Comparison of ENCODE assay signal across 1 cellular context in the genomic region with DNA sequence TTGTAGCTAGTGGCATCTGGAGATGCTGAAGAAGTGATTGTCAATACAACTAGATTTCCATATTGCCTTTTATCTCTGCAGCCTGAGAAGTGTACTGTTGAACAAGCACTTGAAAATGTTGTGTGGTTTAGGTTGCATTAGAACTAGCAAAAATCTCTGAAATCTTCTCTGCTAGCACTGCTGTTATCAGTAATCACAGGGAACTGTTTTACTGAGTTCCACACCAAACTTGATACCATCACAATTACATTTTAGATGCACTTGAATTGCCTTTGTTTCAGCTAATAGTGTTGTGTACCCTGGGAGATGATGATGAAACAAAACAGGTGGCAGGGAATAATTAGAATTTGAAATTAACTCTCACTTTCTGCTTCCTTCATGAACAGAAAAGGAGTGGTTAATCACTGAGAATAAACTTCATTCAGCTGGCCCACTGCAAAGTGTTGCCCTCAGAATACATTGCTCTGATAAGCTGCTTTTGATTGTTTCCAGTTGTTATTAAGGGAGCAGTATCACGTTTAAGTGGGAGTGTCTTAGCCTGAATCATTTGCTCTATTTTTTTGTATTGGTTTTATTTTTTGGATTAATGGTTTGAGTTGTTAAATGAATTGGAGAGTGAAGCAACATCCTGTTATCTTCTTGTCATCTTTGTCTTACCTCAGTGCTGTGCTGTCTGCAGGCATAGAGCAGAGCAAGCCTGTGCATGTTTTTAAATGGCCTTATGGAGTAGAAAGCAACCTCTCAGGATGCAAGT.
TF ChIP-seq lines count a peak whose summit lies in the region.

No MANE protein-coding gene starts in this region.

TF ChIP-seq in IMR-90, 13 proteins besides CTCF, POLR2A, EP300 and RAD21:
- TF ChIP-seq MAZ (IDR thresholded peaks at IDR 0.05; ENCODE audit: borderline replicate concordance, low read depth, low read length) (no peak), CEBPB (IDR thresholded peaks at IDR 0.05; ENCODE audit: low read depth, low read length) (0 out of 2 replicates have a peak, but pooled peaks have one; percentile 8)
